8 cellular contexts compared by ENCODE assay signal in the genomic region with DNA sequence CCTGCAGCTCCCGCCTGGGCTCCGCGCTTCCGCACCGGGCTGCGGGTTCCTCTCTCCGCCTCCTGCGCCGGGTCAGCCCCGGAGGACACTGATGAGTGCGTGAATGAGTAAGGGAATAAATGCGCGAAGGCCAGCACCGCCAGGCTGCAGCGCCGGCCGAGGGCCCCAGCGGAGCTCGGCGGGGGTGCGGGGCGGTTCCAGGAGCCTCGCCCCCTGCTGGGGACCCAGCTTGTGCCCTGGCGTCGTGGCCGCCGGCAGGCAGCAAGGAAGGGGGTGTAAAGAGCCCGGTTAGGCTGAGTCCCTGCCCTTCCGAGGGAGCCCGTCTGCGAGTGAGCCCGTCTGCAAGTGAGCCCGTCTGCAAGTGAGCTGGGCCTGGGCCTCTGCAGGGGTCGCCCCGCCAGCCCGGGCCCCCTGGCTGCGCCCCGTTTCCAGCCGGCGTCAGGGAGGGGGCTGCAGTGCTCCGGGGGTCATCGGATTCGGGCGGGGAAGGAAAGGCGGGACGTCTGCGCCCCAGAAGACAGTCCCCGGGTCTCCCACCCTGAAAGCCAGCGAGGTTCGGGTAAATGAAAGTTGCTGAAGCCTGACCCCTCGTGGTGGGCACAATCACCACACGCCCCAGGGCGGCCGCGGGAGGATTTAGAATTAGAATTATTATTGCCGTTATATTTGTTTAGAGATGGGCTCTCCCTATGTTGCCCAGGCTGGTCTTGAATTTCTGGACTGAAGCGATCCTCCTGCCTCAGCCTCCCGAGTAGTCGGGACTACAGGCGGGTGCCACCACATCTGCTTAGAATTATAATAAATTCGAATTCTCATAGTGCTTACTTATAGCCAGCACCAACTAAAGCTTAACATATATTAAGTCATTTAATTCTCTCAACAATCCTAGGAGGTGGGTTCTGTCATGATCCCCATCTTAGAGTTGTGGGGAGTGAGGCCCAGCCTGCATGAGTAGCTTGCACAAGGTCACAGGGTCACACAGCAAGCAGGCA. TPM values are rescaled to one million over a fixed set of nuclear protein-coding genes. Genes with fewer than 3 reads are reported as not detected.
DNase-seq lines count a peak whose midpoint lies in the region; ATAC-seq and TF ChIP-seq lines count a peak whose summit lies in the region.

No MANE protein-coding gene starts in this region.

- H4K20me1 ChIP-seq in osteoblast (ENCODE audit: insufficient read depth, low read length) = no peaks in the 10 kb centered on the region

- no peaks in the 10 kb centered on the region for H3K79me2 ChIP-seq in osteoblast (ENCODE audit: insufficient read depth, low read length)

- H3K27ac ChIP-seq in osteoblast (ENCODE audit: low read depth, low read length) = no peak overlapping the region
- H3K27ac ChIP-seq in thyroid gland = peak overlapping the region in 2 of 3 donors; percentile 14 to 61

- TF ChIP-seq CTCF in osteoblast (IDR thresholded peaks at IDR 0.05; ENCODE audit: extremely low read depth, low read depth, low read length) (peak; percentile 72), thyroid gland (IDR thresholded peaks at IDR 0.05) (peak; percentile 61 to 88 (median 81))

- no peaks in the 10 kb centered on the region for H3K9me3 Mint-ChIP-seq in activated naive CD4-positive, alpha-beta T cell treated with anti-CD3 and anti-CD28 coated beads for 36 hours

- intact Hi-C loops in activated naive CD4-positive, alpha-beta T cell treated with anti-CD3 and anti-CD28 coated beads for 36 hours (cut with micrococcal nuclease) = loop anchor here (1.0 to 5.0 kb wide), 5 partner anchors 16 to 309 kb away; no protein-coding TSS in a partner anchor
- intact Hi-C loops in head of caudate nucleus (cut with DNase I) = no loop called here
- intact Hi-C loops in thyroid gland (cut with DNase I) = loop anchor here (2.0 kb wide), 1 partner anchor 80 kb away; no protein-coding TSS in a partner anchor

- TF ChIP-seq POLR2A in thyroid gland (IDR thresholded peaks at IDR 0.05) = no peak

- H3K4me3 Mint-ChIP-seq in activated naive CD4-positive, alpha-beta T cell treated with anti-CD3 and anti-CD28 coated beads for 36 hours = peak overlapping the region; percentile 65

- H3K4me3 ChIP-seq in osteoblast (ENCODE audit: insufficient read depth, low read length) = peak overlapping the region; percentile 76
- H3K4me3 ChIP-seq in thyroid gland (replicated peaks in 1 of 3) = peak overlapping the region in 1 of 3 donors; percentile 29

- H3K36me3 Mint-ChIP-seq in activated naive CD4-positive, alpha-beta T cell treated with anti-CD3 and anti-CD28 coated beads for 36 hours (ENCODE audit: low read depth) = no peaks in the 10 kb centered on the region

- H3K36me3 ChIP-seq in osteoblast (ENCODE audit: insufficient read depth, low read length) = no peaks in the 10 kb centered on the region
- H3K36me3 ChIP-seq in thyroid gland = no peaks in the 10 kb centered on the region

- peak overlapping the region; percentile 84 for H2AFZ ChIP-seq in osteoblast (ENCODE audit: low read length)

- peak; percentile 56 for ATAC-seq in HG03521 (IDR thresholded peaks at IDR 0.05; ENCODE audit: unreplicated experiment)

- no peaks in the 10 kb centered on the region for H3K27me3 Mint-ChIP-seq in activated naive CD4-positive, alpha-beta T cell treated with anti-CD3 and anti-CD28 coated beads for 36 hours (ENCODE audit: low read depth)

- DNase-seq in NCI-H2081 (lab: John Stamatoyannopoulos, UW) (peak; percentile 37 to 40), NCI-H2081 treated with DMSO at 0.1 percent for 48 hours (lab: John Stamatoyannopoulos, UW) (no peak), SK-N-DZ (ENCODE audit: low spot score) (peak; percentile 58), head of caudate nucleus (peak; percentile 34 to 82 (median 62)), osteoblast (ENCODE audit: insufficient read length, low spot score, missing footprints) (peak; percentile 98), thyroid gland (peak; percentile 69 to 76)
- peak; percentile 85 for DNase-seq in activated naive CD4-positive, alpha-beta T cell treated with anti-CD3 and anti-CD28 coated beads for 36 hours

- no peaks in the 10 kb centered on the region for H3K4me1 ChIP-seq in osteoblast (ENCODE audit: insufficient read depth, low read length)
- H3K4me1 ChIP-seq in thyroid gland = peaks cover 3 to 6% of the 10 kb centered on the region in 2 donors

- peak overlapping the region; percentile 85 for H3K4me2 ChIP-seq in osteoblast (ENCODE audit: insufficient read depth, low read length)

- WGBS in thyroid gland, 2 donors = 12 to 15% methylated on average over 23 to 32 of the region's 61 CpGs

- H3K27me3 ChIP-seq in osteoblast (ENCODE audit: insufficient read depth, low read length) (no peaks in the 10 kb centered on the region), thyroid gland (no peaks in the 10 kb centered on the region)

- H3K9me3 ChIP-seq in osteoblast (ENCODE audit: low read depth, low read length) (no peaks in the 10 kb centered on the region), thyroid gland (no peaks in the 10 kb centered on the region)

- H3K27ac Mint-ChIP-seq in activated naive CD4-positive, alpha-beta T cell treated with anti-CD3 and anti-CD28 coated beads for 36 hours = no peak overlapping the region

- CTCF ChIA-PET in activated naive CD4-positive, alpha-beta T cell treated with anti-CD3 and anti-CD28 coated beads for 36 hours (lab: Charles Lee) = interaction anchor here (0.6 to 6.0 kb wide), 40 partner anchors 8 to 366 kb away, joined by 3 to 198 read pairs (median 5); a partner anchor contains a TSS

- H3K4me1 Mint-ChIP-seq in activated naive CD4-positive, alpha-beta T cell treated with anti-CD3 and anti-CD28 coated beads for 36 hours (ENCODE audit: low read depth) = peaks cover 14% of the 10 kb centered on the region

RNA-seq across cellular contexts. Expression of a gene that starts 8.6 kb away (rescaled TPM):
- 0.05 TPM in 1 of 2 replicates, not detected in the other for polyA plus RNA-seq in SK-N-DZ (2014; cell fraction: cytosol; rRNA removed)
- not detected in 2 replicates for polyA plus RNA-seq in SK-N-DZ (2014; cell fraction: nucleus; rRNA removed)
- total RNA-seq in activated naive CD4-positive, alpha-beta T cell treated with anti-CD3 and anti-CD28 coated beads for 36 hours = not detected
- 0.59 and 0.72 TPM in 2 replicates for total RNA-seq in osteoblast
- 10 to 100 TPM; 16.4 to 45.5 (median 24.5) TPM for total RNA-seq in thyroid gland

RNA-seq across cellular contexts. Expression of a gene that starts 38.7 kb away (rescaled TPM):
- polyA plus RNA-seq in SK-N-DZ (2014; cell fraction: cytosol; rRNA removed) = 28.1 and 31.1 TPM in 2 replicates
- 129 TPM in 2 replicates for polyA plus RNA-seq in SK-N-DZ (2014; cell fraction: nucleus; rRNA removed)
- not detected for total RNA-seq in activated naive CD4-positive, alpha-beta T cell treated with anti-CD3 and anti-CD28 coated beads for 36 hours
- total RNA-seq in osteoblast (8.5 and 15.6 TPM in 2 replicates), thyroid gland (100 to 1,000 TPM in 3 of 4 donors, 10 to 100 TPM in 1; 99.5 to 203 (median 142) TPM)

Comparison
In these comparisons a context has a peak if more than half of its experiments do, and no peak if none do; other contexts are left out.
1. RNA of a gene that starts 8.6 kb away (total RNA-seq): 16.4 to 45.5 TPM in thyroid gland; 0.59 to 0.72 TPM in osteoblast and not detected in activated naive CD4-positive, alpha-beta T cell treated with anti-CD3 and anti-CD28 coated beads for 36 hours; every median in the first group is over 10 times any median in the second.